Comparison of ENCODE assay signal across 9 cellular contexts in the genomic region with DNA sequence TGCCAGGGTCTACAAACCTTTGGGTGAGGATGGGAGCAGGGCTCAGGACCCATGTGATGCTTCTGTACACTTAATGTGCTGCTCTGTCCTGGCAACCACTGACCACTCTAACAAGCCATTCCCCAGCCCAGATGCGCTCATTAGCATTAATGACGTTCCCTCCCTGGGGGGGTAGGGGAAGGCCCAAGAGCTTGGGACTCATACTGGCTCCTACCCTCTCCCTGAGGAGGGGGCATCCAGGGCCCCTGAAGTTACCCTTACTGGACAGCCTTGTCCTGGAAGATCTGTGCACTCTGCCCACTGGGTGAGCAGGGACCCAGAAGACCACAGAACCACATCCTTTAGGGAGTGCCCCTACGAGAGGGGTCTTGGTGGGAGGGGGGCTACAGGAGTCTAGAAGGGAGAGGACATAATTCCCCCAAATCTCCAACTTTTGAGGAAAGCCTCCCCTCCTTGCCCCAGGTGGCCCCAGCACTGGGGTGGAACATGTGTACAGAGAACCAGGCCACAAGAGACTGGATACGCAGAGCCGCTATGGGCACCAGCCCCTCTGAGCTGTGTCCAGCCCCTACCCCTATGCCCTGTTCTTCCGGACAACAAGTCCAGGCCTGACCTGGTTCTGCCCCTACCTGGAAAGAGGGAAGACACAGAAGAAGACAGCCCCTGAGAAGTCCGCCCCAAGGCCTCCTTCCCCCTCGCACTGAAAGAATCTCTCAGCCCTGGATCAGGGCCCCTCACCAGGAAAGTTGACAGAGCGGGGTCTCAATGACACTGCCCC. TPM values are rescaled to one million over a fixed set of nuclear protein-coding genes. Genes with fewer than 3 reads are reported as not detected.
A peak's percentile ranks its signal among the peaks of the same experiment; 100 is the strongest.
DNase-seq lines count a peak whose midpoint lies in the region; ATAC-seq and TF ChIP-seq lines count a peak whose summit lies in the region.
"Had no signal": no experiment of that assay in that cellular context is flagged by ENCODE, and none has a peak within 500 bp of the region (broad histone marks: within the 10 kb centered on the region; RNA-seq: fewer than 3 reads in every experiment).

No MANE protein-coding gene starts in this region.

- H3K27me3 ChIP-seq in GM23338 (ENCODE audit: insufficient read depth), result peaks cover 9% of the 10 kb centered on the region; the same call in 1 of the 2 replicates

- intact Hi-C loops in activated T-helper 1 cell treated with anti-CD3 and anti-CD28 coated beads, Interleukin-12 subunit alpha, Interleukin-12 subunit beta, Interleukin-2, Interleukin-4 antibody, amounts not matched to agents 30 ng/mL and 10 ng/mL and 1 ng/mL, durations not matched to agents 14 hours and 24 hours and 36 hours (cut with micrococcal nuclease), result no loop called here

- H3K36me3 Mint-ChIP-seq in GM23338 (ENCODE audit: low read depth), result peaks cover 5% of the 10 kb centered on the region; the same call in 1 of the 3 replicates
- H3K36me3 Mint-ChIP-seq in activated T-helper 1 cell treated with anti-CD3 and anti-CD28 coated beads, Interleukin-12 subunit alpha, Interleukin-12 subunit beta, Interleukin-2, Interleukin-4 antibody, amounts not matched to agents 30 ng/mL and 10 ng/mL and 1 ng/mL, durations not matched to agents 14 hours and 24 hours and 36 hours (ENCODE audit: low read depth), result no peaks in the 10 kb centered on the region

- H3K9me2 ChIP-seq in GM23338 (ENCODE audit: insufficient read depth), result no peaks in the 10 kb centered on the region

- peaks cover 68% of the 10 kb centered on the region for H3K4me1 ChIP-seq in GM23338 (ENCODE audit: insufficient read depth)

- no peak overlapping the region for H3K27ac Mint-ChIP-seq in GM23338
- no peak overlapping the region for H3K27ac Mint-ChIP-seq in activated T-helper 1 cell treated with anti-CD3 and anti-CD28 coated beads, Interleukin-12 subunit alpha, Interleukin-12 subunit beta, Interleukin-2, Interleukin-4 antibody, amounts not matched to agents 30 ng/mL and 10 ng/mL and 1 ng/mL, durations not matched to agents 14 hours and 24 hours and 36 hours

- H3K4me3 Mint-ChIP-seq in GM23338, result peak overlapping the region; percentile 83
- peak overlapping the region; percentile 73 for H3K4me3 Mint-ChIP-seq in activated T-helper 1 cell treated with anti-CD3 and anti-CD28 coated beads, Interleukin-12 subunit alpha, Interleukin-12 subunit beta, Interleukin-2, Interleukin-4 antibody, amounts not matched to agents 30 ng/mL and 10 ng/mL and 1 ng/mL, durations not matched to agents 14 hours and 24 hours and 36 hours

- H3K9me3 Mint-ChIP-seq in GM23338, result no peaks in the 10 kb centered on the region; the same call in 2 of the 3 replicates
- no peaks in the 10 kb centered on the region for H3K9me3 Mint-ChIP-seq in activated T-helper 1 cell treated with anti-CD3 and anti-CD28 coated beads, Interleukin-12 subunit alpha, Interleukin-12 subunit beta, Interleukin-2, Interleukin-4 antibody, amounts not matched to agents 30 ng/mL and 10 ng/mL and 1 ng/mL, durations not matched to agents 14 hours and 24 hours and 36 hours

- H3K27me3 Mint-ChIP-seq in GM23338 (ENCODE audit: insufficient read depth, low read depth, poor library complexity), result peaks cover 50% of the 10 kb centered on the region
- peaks cover 24% of the 10 kb centered on the region for H3K27me3 Mint-ChIP-seq in activated T-helper 1 cell treated with anti-CD3 and anti-CD28 coated beads, Interleukin-12 subunit alpha, Interleukin-12 subunit beta, Interleukin-2, Interleukin-4 antibody, amounts not matched to agents 30 ng/mL and 10 ng/mL and 1 ng/mL, durations not matched to agents 14 hours and 24 hours and 36 hours (ENCODE audit: insufficient read depth)

- no peaks in the 10 kb centered on the region for H3K36me3 ChIP-seq in GM23338 (ENCODE audit: insufficient read depth)

- H2AFZ ChIP-seq in GM23338, result no peak overlapping the region; the same call in 1 of the 2 replicates

- H4K20me1 ChIP-seq in GM23338 (replicated peaks; ENCODE audit: insufficient read depth), result peaks cover 11% of the 10 kb centered on the region; the same call in 1 of the 2 replicates

- TF ChIP-seq CTCF in GM23338 (conservative IDR thresholded peaks at IDR 0.05; ENCODE audit: low read depth in 2 of 2), result no peak

- H3F3A ChIP-seq in GM23338 (replicated peaks; ENCODE audit: low read depth), result peaks cover 11% of the 10 kb centered on the region; the same call in 1 of the 2 replicates

- no peak overlapping the region for H3K27ac ChIP-seq in GM23338 (ENCODE audit: low read depth)
- H3K27ac ChIP-seq in skin epidermis, result peak overlapping the region; percentile 69 to 99 (median 97)

- peak overlapping the region; percentile 98 for H3K4me2 ChIP-seq in GM23338

- no peak for DNase-seq in GM23338 (ENCODE audit: low spot score)
- no peak for DNase-seq in activated T-helper 1 cell treated with anti-CD3 and anti-CD28 coated beads, Interleukin-12 subunit alpha, Interleukin-12 subunit beta, Interleukin-2, Interleukin-4 antibody, amounts not matched to agents 30 ng/mL and 10 ng/mL and 1 ng/mL, durations not matched to agents 14 hours and 24 hours and 36 hours (ENCODE audit: low spot score)
- DNase-seq in stimulated activated CD4-positive, alpha-beta T cell treated with anti-CD3 and anti-CD28 coated beads, Interleukin-4, amount 100 ng/mL, for 24 hours, result no peak

- ATAC-seq in GM23338, result no peak
- no peak for ATAC-seq in GM18873 (IDR thresholded peaks at IDR 0.05; ENCODE audit: low FRiP score, unreplicated experiment)
- no peak for ATAC-seq in GM19455 (IDR thresholded peaks at IDR 0.05; ENCODE audit: unreplicated experiment)
- ATAC-seq in GM18498 (IDR thresholded peaks at IDR 0.05; ENCODE audit: unreplicated experiment), result no peak

- H3K4me3 ChIP-seq in GM23338 (peak overlapping the region; percentile 80), iPS-11a (ENCODE audit: low read depth, low read length) (peak overlapping the region; percentile 58), skin epidermis (peak overlapping the region; percentile 71 to 88 (median 80))

- H3K79me2 ChIP-seq in GM23338 (replicated peaks; ENCODE audit: insufficient read depth), result peaks cover 47% of the 10 kb centered on the region

- peaks cover 67% of the 10 kb centered on the region for H3K4me1 Mint-ChIP-seq in GM23338
- peaks cover 5% of the 10 kb centered on the region for H3K4me1 Mint-ChIP-seq in activated T-helper 1 cell treated with anti-CD3 and anti-CD28 coated beads, Interleukin-12 subunit alpha, Interleukin-12 subunit beta, Interleukin-2, Interleukin-4 antibody, amounts not matched to agents 30 ng/mL and 10 ng/mL and 1 ng/mL, durations not matched to agents 14 hours and 24 hours and 36 hours (ENCODE audit: low read depth)

TF ChIP-seq in GM23338, 12 proteins besides CTCF, POLR2A, EP300 and RAD21 (continues in another document):
- TF ChIP-seq ZNF331 (CRISPR knock-in tag; IDR thresholded peaks at IDR 0.05; ENCODE audit: low read depth) (no peak), JUNB (IDR thresholded peaks at IDR 0.05; ENCODE audit: unreplicated experiment) (no peak)
- TF ChIP-seq, protein P1, sequence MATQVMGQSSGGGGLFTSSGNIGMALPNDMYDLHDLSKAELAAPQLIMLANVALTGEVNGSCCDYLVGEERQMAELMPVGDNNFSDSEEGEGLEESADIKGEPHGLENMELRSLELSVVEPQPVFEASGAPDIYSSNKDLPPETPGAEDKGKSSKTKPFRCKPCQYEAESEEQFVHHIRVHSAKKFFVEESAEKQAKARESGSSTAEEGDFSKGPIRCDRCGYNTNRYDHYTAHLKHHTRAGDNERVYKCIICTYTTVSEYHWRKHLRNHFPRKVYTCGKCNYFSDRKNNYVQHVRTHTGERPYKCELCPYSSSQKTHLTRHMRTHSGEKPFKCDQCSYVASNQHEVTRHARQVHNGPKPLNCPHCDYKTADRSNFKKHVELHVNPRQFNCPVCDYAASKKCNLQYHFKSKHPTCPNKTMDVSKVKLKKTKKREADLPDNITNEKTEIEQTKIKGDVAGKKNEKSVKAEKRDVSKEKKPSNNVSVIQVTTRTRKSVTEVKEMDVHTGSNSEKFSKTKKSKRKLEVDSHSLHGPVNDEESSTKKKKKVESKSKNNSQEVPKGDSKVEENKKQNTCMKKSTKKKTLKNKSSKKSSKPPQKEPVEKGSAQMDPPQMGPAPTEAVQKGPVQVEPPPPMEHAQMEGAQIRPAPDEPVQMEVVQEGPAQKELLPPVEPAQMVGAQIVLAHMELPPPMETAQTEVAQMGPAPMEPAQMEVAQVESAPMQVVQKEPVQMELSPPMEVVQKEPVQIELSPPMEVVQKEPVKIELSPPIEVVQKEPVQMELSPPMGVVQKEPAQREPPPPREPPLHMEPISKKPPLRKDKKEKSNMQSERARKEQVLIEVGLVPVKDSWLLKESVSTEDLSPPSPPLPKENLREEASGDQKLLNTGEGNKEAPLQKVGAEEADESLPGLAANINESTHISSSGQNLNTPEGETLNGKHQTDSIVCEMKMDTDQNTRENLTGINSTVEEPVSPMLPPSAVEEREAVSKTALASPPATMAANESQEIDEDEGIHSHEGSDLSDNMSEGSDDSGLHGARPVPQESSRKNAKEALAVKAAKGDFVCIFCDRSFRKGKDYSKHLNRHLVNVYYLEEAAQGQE (IDR thresholded peaks at IDR 0.05; ENCODE audit: unreplicated experiment), result no peak

RNA-seq across cellular contexts. Expression of a gene that starts 1.4 kb away (rescaled TPM):
- total RNA-seq in GM23338 (2014; rRNA removed; shearing (Covaris generic)), result 26.5 and 26.7 TPM in 2 replicates
- 15.0 and 15.6 TPM in 2 replicates for polyA plus RNA-seq in GM23338 (2016; fragmentation: Nextera tagmentation; extraction: Ambion mirVana)
- total RNA-seq in activated T-helper 1 cell treated with anti-CD3 and anti-CD28 coated beads, Interleukin-12 subunit alpha, Interleukin-12 subunit beta, Interleukin-2, Interleukin-4 antibody, amounts not matched to agents 30 ng/mL and 10 ng/mL and 1 ng/mL, durations not matched to agents 14 hours and 24 hours and 36 hours, result 1.5 and 2.0 TPM in 2 replicates

RNA-seq across cellular contexts. Expression of a gene that starts 17.2 kb away (rescaled TPM):
- total RNA-seq in GM23338 (2014; rRNA removed; shearing (Covaris generic)), result 1.3 and 3.0 TPM in 2 replicates
- 3.8 and 7.1 TPM in 2 replicates for polyA plus RNA-seq in GM23338 (2016; fragmentation: Nextera tagmentation; extraction: Ambion mirVana)
- total RNA-seq in activated T-helper 1 cell treated with anti-CD3 and anti-CD28 coated beads, Interleukin-12 subunit alpha, Interleukin-12 subunit beta, Interleukin-2, Interleukin-4 antibody, amounts not matched to agents 30 ng/mL and 10 ng/mL and 1 ng/mL, durations not matched to agents 14 hours and 24 hours and 36 hours, result not detected in 2 replicates
- total RNA-seq: M059J had no signal

RNA-seq across cellular contexts. Expression of a gene that starts 27.2 kb away (rescaled TPM):
- 1,297 and 1,329 TPM in 2 replicates for total RNA-seq in GM23338 (2014; rRNA removed; shearing (Covaris generic))
- polyA plus RNA-seq in GM23338 (2016; fragmentation: Nextera tagmentation; extraction: Ambion mirVana), result 686 and 730 TPM in 2 replicates
- 1,580 and 1,584 TPM in 2 replicates for total RNA-seq in activated T-helper 1 cell treated with anti-CD3 and anti-CD28 coated beads, Interleukin-12 subunit alpha, Interleukin-12 subunit beta, Interleukin-2, Interleukin-4 antibody, amounts not matched to agents 30 ng/mL and 10 ng/mL and 1 ng/mL, durations not matched to agents 14 hours and 24 hours and 36 hours

RNA-seq across cellular contexts. Expression of a gene that starts 43.3 kb away (rescaled TPM):
- total RNA-seq in GM23338 (2014; rRNA removed; shearing (Covaris generic)), result 18.5 and 25.5 TPM in 2 replicates
- 5.4 and 6.5 TPM in 2 replicates for polyA plus RNA-seq in GM23338 (2016; fragmentation: Nextera tagmentation; extraction: Ambion mirVana)
- total RNA-seq in activated T-helper 1 cell treated with anti-CD3 and anti-CD28 coated beads, Interleukin-12 subunit alpha, Interleukin-12 subunit beta, Interleukin-2, Interleukin-4 antibody, amounts not matched to agents 30 ng/mL and 10 ng/mL and 1 ng/mL, durations not matched to agents 14 hours and 24 hours and 36 hours, result 21.9 and 22.3 TPM in 2 replicates
